1 cellular context compared by ENCODE assay signal in genomic region chr3:64685331-64685799, GRCh38.
TF ChIP-seq lines count a peak whose summit lies in the region.

No MANE protein-coding gene starts in this region.

TF ChIP-seq in HEK293, 187 proteins besides CTCF, POLR2A, EP300 and RAD21 (continued from another document):
- TF ChIP-seq PRDM4 (tag by site-specific recombination; IDR thresholded peaks at IDR 0.05) = no peak
- TF ChIP-seq ZNF561 (tag by site-specific recombination; IDR thresholded peaks at IDR 0.05; ENCODE audit: borderline replicate concordance) = peak; percentile 49; the same call in 1 of the 2 replicates
- peak; percentile 52; the same call in 1 of the 2 replicates for TF ChIP-seq ZXDB (tag by site-specific recombination; IDR thresholded peaks at IDR 0.05)
- TF ChIP-seq ZNF248 (tag by site-specific recombination; IDR thresholded peaks at IDR 0.05) = no peak
- no peak for TF ChIP-seq ZNF624 (tag by site-specific recombination; IDR thresholded peaks at IDR 0.05)
- TF ChIP-seq, protein P1, sequence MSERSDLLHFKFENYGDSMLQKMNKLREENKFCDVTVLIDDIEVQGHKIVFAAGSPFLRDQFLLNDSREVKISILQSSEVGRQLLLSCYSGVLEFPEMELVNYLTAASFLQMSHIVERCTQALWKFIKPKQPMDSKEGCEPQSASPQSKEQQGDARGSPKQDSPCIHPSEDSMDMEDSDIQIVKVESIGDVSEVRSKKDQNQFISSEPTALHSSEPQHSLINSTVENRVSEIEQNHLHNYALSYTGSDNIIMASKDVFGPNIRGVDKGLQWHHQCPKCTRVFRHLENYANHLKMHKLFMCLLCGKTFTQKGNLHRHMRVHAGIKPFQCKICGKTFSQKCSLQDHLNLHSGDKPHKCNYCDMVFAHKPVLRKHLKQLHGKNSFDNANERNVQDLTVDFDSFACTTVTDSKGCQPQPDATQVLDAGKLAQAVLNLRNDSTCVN (tag by site-specific recombination; optimal IDR thresholded peaks at IDR 0.05) = peak; percentile 16
- no peak for TF ChIP-seq ZNF837 (tag by site-specific recombination; IDR thresholded peaks at IDR 0.05)
- no peak for TF ChIP-seq ZBTB7A (tag by site-specific recombination; IDR thresholded peaks at IDR 0.05; ENCODE audit: low read depth)
- TF ChIP-seq ZNF335 (tag by site-specific recombination; conservative IDR thresholded peaks at IDR 0.05) = peak; percentile 59
- no peak for TF ChIP-seq ZNF112 (tag by site-specific recombination; IDR thresholded peaks at IDR 0.05)
- TF ChIP-seq ZNF76 (tag by site-specific recombination; IDR thresholded peaks at IDR 0.05; ENCODE audit: borderline replicate concordance, low read depth) = 0 out of 2 replicates have a peak, but pooled peaks have one; percentile 30
- TF ChIP-seq ZNF610 (tag by site-specific recombination; IDR thresholded peaks at IDR 0.05; ENCODE audit: borderline replicate concordance) = no peak
